8 cellular contexts compared by ENCODE assay signal in the genomic region with DNA sequence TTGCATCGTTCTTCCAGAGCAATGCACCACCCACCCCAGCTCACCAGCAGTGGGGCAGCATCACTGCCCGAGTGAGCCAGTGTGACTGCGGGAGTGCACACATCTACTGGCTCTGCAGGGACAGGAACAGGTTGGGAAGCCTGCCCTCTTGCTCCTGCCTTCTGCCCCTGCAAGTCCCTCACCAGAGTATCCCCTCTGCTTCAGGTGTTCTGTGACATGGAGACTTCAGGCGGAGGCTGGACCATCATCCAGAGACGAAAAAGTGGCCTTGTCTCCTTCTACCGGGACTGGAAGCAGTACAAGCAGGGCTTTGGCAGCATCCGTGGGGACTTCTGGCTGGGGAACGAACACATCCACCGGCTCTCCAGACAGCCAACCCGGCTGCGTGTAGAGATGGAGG. TPM values are rescaled to one million over a fixed set of nuclear protein-coding genes. Genes with fewer than 3 reads are reported as not detected.
"Had no signal": no experiment of that assay in that cellular context is flagged by ENCODE, and none has a peak within 500 bp of the region (broad histone marks: within the 10 kb centered on the region; RNA-seq: fewer than 3 reads in every experiment).

No MANE protein-coding gene starts in this region.

- ATAC-seq: HepG2, K562 had no signal

- DNase-seq: IMR-90, KBM-7, KG1 had no signal

- H3K4me3 ChIP-seq: K562 had no signal

- H3K27ac ChIP-seq: HL-60 had no signal

RNA-seq across cellular contexts. Expression of a gene that starts 4.2 kb away (rescaled TPM):
- total RNA-seq: HepG2, HT-29, HT1080, K562 had no signal
